33 cellular contexts compared by ENCODE assay signal in genomic region chr12:54463484-54463883, GRCh38. TPM values are rescaled to one million over a fixed set of nuclear protein-coding genes. Genes with fewer than 3 reads are reported as not detected.
DNase-seq lines count a peak whose midpoint lies in the region; ATAC-seq and TF ChIP-seq lines count a peak whose summit lies in the region.
"Had no signal": no experiment of that assay in that cellular context is flagged by ENCODE, and none has a peak within 500 bp of the region (broad histone marks: within the 10 kb centered on the region; RNA-seq: fewer than 3 reads in every experiment).

No MANE protein-coding gene starts in this region.

- no peaks in the 10 kb centered on the region for H3K36me3 Mint-ChIP-seq in natural killer cell
- H3K36me3 Mint-ChIP-seq: activated naive CD8-positive, alpha-beta T cell; CD8-positive, alpha-beta T cell; memory B cell had no signal

- peaks cover 14 to 31% of the 10 kb centered on the region in 2 donors for H3K27me3 Mint-ChIP-seq in natural killer cell (ENCODE audit: low read depth in 2 of 2)
- H3K27me3 Mint-ChIP-seq: memory B cell had no signal

- no peaks in the 10 kb centered on the region for H3K9me3 ChIP-seq in right cardiac atrium (ENCODE audit: control insufficient read depth, low read length)
- H3K9me3 ChIP-seq: heart left ventricle, neutrophil, thoracic aorta had no signal

- H3K4me1 Mint-ChIP-seq in natural killer cell = no peaks in the 10 kb centered on the region

- ATAC-seq in Right ventricle myocardium superior (ENCODE audit: poor library complexity) (peak; percentile 41), right cardiac atrium (no peak), natural killer cell (no peak)
- ATAC-seq: activated CD4-positive, alpha-beta T cell treated with anti-CD3 and anti-CD28 coated beads for 36 hours; activated CD8-positive, alpha-beta T cell treated with anti-CD3 and anti-CD28 coated beads, Interleukin-2, amount 10 ng/mL, durations not matched to agents 7 days and 5 days; CD8-positive, alpha-beta T cell; PC-3; stimulated activated naive CD8-positive, alpha-beta T cell treated with anti-CD3 and anti-CD28 coated beads, Interleukin-15, Interleukin-2, amounts not matched to agents 100 U/mL and 50 U/mL, for 24 hours had no signal

- WGBS in right cardiac atrium = 30% methylated on average over 3 of the region's 3 CpGs

- H3K4me3 Mint-ChIP-seq in natural killer cell = no peak overlapping the region
- H3K4me3 Mint-ChIP-seq: activated CD4-positive, alpha-beta T cell treated with anti-CD3 and anti-CD28 coated beads for 36 hours; activated CD8-positive, alpha-beta T cell treated with anti-CD3 and anti-CD28 coated beads, Interleukin-2, amount 10 ng/mL, durations not matched to agents 7 days and 5 days; activated naive CD8-positive, alpha-beta T cell; CD8-positive, alpha-beta T cell; memory B cell; T-helper 2 cell treated with Interferon-gamma antibody and Interleukin-4, amounts not matched to agents 5 μg/mL and 100 μg/mL, for 36 hours had no signal

- H3K4me3 ChIP-seq in right cardiac atrium (ENCODE audit: low read length) (no peak overlapping the region), dorsolateral prefrontal cortex (peak overlapping the region in 12 of 59 donors; percentile 1 to 38 (median 10))
- H3K4me3 ChIP-seq: heart left ventricle, thoracic aorta had no signal

- H3K27ac Mint-ChIP-seq in natural killer cell = no peak overlapping the region
- H3K27ac Mint-ChIP-seq: activated CD4-positive, alpha-beta T cell treated with anti-CD3 and anti-CD28 coated beads for 36 hours; activated CD8-positive, alpha-beta T cell treated with anti-CD3 and anti-CD28 coated beads, Interleukin-2, amount 10 ng/mL, durations not matched to agents 7 days and 5 days; activated naive CD8-positive, alpha-beta T cell; CD8-positive, alpha-beta T cell; memory B cell; progenitor cell of endocrine pancreas; T-helper 2 cell treated with Interferon-gamma antibody and Interleukin-4, amounts not matched to agents 5 μg/mL and 100 μg/mL, for 36 hours had no signal

- DNase-seq in Right ventricle myocardium superior (no peak), right cardiac atrium (no peak), dorsolateral prefrontal cortex (no peak), myocyte (ENCODE audit: low read depth) (peak; percentile 28), NCI-H1436 treated with DMSO at 0.1 percent for 48 hours (lab: John Stamatoyannopoulos, UW) (no peak), natural killer cell (no peak), NCI-H128 (lab: John Stamatoyannopoulos, UW; ENCODE audit: unreplicated experiment) (no peak)
- no peak for DNase-seq in effector CD4-positive, alpha-beta T cell
- DNase-seq: activated CD8-positive, alpha-beta T cell treated with anti-CD3 and anti-CD28 coated beads, Interleukin-2, amount 10 ng/mL, durations not matched to agents 7 days and 5 days; activated T-cell treated with anti-CD3 and anti-CD28 coated beads for 4 hours; CD8-positive, alpha-beta T cell; KBM-7; kidney glomerular epithelial cell; NCI-H2081 treated with DMSO at 0.1 percent for 48 hours; NK-92 treated with Interleukin-12 subunit alpha and Interleukin-12 subunit beta, amount 100 ng/mL, for 24 hours; SHP77; stimulated activated naive CD8-positive, alpha-beta T cell treated with anti-CD3 and anti-CD28 coated beads, Interleukin-15, Interleukin-2, amounts not matched to agents 100 U/mL and 50 U/mL, for 24 hours had no signal

- peak in 1 of 56 donors; percentile 8 for TF ChIP-seq CTCF in dorsolateral prefrontal cortex (IDR thresholded peaks at IDR 0.05 in 54 of 56, conservative IDR thresholded peaks at IDR 0.05 in 2 of 56; ENCODE audit: low read depth in 1 of 56, partially characterized antibody in 56 of 56)
- no peak for TF ChIP-seq CTCF in natural killer cell (IDR thresholded peaks at IDR 0.05)

- H3K4me1 ChIP-seq in right cardiac atrium (ENCODE audit: control insufficient read depth, insufficient read depth, low read length) = no peaks in the 10 kb centered on the region

- H3K27me3 ChIP-seq in right cardiac atrium (ENCODE audit: control insufficient read depth, insufficient read depth) (no peaks in the 10 kb centered on the region), dorsolateral prefrontal cortex (peaks cover 0 to 11% (median 0%) of the 10 kb centered on the region in 45 donors)
- H3K27me3 ChIP-seq: neutrophil had no signal

- intact Hi-C loops in Right ventricle myocardium superior (cut with DNase I) (no loop called here), right cardiac atrium (cut with DNase I) (no loop called here), dorsolateral prefrontal cortex (cut with DNase I) (loop anchor here in 1 of 2 donors (5.0 kb wide), 1 partner anchor 66 kb away; no protein-coding TSS in a partner anchor), natural killer cell (cut with micrococcal nuclease) (no loop called here)

- H3K27ac ChIP-seq in right cardiac atrium (ENCODE audit: low read length) (no peak overlapping the region), dorsolateral prefrontal cortex (peak overlapping the region in 39 of 59 donors; percentile 6 to 81 (median 43))
- H3K27ac ChIP-seq: heart left ventricle, neutrophil, thoracic aorta had no signal

- no peaks in the 10 kb centered on the region for H3K9me3 Mint-ChIP-seq in natural killer cell
- H3K9me3 Mint-ChIP-seq: CD8-positive, alpha-beta T cell; memory B cell; T-helper 2 cell treated with Interferon-gamma antibody and Interleukin-4, amounts not matched to agents 5 μg/mL and 100 μg/mL, for 36 hours had no signal

RNA-seq across cellular contexts. Expression of gene GTSF1, which starts 9.9 kb away (rescaled TPM):
- not detected for total RNA-seq in Right ventricle myocardium superior
- total RNA-seq in right cardiac atrium = under 1 TPM in 1 of 4 donors, not detected in 3; 0.79 TPM
- not detected for polyA plus RNA-seq in right cardiac atrium
- 1 to 10 TPM in 19 of 120 experiments, under 1 TPM in 9, not detected in 92; 0.39 to 5.5 (median 1.5) TPM for total RNA-seq in dorsolateral prefrontal cortex
- total RNA-seq in myocyte = not detected in 2 replicates
- polyA plus RNA-seq in myocyte (2012) = not detected
- total RNA-seq in natural killer cell = 1 to 10 TPM; 3.2 to 4.2 (median 4.0) TPM
- total RNA-seq: A172, astrocyte, cardiac septum, dermis microvascular lymphatic vessel endothelial cell, MCF 10A, NCI-H460, PC-3, progenitor cell of endocrine pancreas, skeletal muscle tissue, thoracic aorta had no signal

RNA-seq across cellular contexts. Expression of gene NCKAP1L, which starts 34.1 kb away (rescaled TPM):
- total RNA-seq in Right ventricle myocardium superior (7.4 TPM), right cardiac atrium (10 to 100 TPM in 2 of 4 donors, 1 to 10 TPM in 2; 7.0 to 13.0 (median 10.3) TPM), dorsolateral prefrontal cortex (10 to 100 TPM in 48 of 120 experiments, 1 to 10 TPM in 72; 2.0 to 26.7 (median 9.2) TPM), myocyte (not detected in 2 replicates), natural killer cell (100 to 1,000 TPM; 230 to 257 (median 236) TPM)
- polyA plus RNA-seq in right cardiac atrium = 1.1 TPM
- not detected for polyA plus RNA-seq in myocyte (2012)
- total RNA-seq: A172, MCF 10A, NCI-H460, PC-3, progenitor cell of endocrine pancreas had no signal

RNA-seq across cellular contexts. Expression of gene ITGA5, which starts 44.4 kb away (rescaled TPM):
- 51.6 TPM for total RNA-seq in Right ventricle myocardium superior
- 100 to 1,000 TPM in 1 of 4 donors, 10 to 100 TPM in 3; 57.0 to 141 (median 60.2) TPM for total RNA-seq in right cardiac atrium
- 49.3 TPM for polyA plus RNA-seq in right cardiac atrium
- 10 to 100 TPM in 71 of 120 experiments, 1 to 10 TPM in 49; 3.0 to 60.5 (median 11.1) TPM for total RNA-seq in dorsolateral prefrontal cortex
- total RNA-seq in myocyte = 156 and 221 TPM in 2 replicates
- polyA plus RNA-seq in myocyte (2012) = 195 TPM
- 100 to 1,000 TPM; 177 to 232 (median 207) TPM for total RNA-seq in natural killer cell

Comparison
In these comparisons a context has a peak if more than half of its experiments do, and no peak if none do; other contexts are left out.
1. RNA of gene NCKAP1L, which starts 34.1 kb away (total RNA-seq): 230 to 257 TPM in natural killer cell; 7.0 to 13.0 TPM in right cardiac atrium, 2.0 to 26.7 TPM in dorsolateral prefrontal cortex, 7.4 TPM in Right ventricle myocardium superior (single experiment) and not detected in myocyte; every median in the first group is over 4 times any median in the second.